Comparison of ENCODE assay signal across 8 cellular contexts in the genomic region with DNA sequence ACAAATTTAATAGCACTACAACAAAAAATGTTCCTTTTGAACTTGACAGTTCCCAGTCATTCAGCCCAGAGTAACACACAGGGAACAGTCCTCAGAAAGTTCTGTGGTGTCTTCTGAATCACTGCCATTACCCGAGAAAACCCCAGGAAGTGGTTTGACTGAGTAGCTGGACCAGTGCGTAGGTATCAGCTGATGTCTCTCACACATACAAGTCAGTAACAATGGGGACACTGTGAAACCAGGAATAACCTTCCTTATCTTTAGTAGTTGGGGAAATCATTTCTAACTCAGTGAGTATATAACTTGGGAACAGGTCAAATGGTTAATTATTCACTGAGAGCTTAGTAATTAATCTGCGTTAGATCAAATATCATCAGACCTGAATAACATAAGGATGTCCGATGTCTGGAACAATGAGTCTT.
DNase-seq lines count a peak whose midpoint lies in the region; ATAC-seq and TF ChIP-seq lines count a peak whose summit lies in the region.

No MANE protein-coding gene starts in this region.

- POLR2A ChIA-PET in activated CD4-positive, alpha-beta memory T cell treated with anti-CD3 and anti-CD28 coated beads for 36 hours (lab: Charles Lee) = interaction anchor here (0.6 to 1.8 kb wide), 8 partner anchors 10 to 74 kb away, joined by 3 to 8 read pairs (median 4); no protein-coding TSS in a partner anchor

- peak; percentile 89 for ATAC-seq in GM19395 (IDR thresholded peaks at IDR 0.05; ENCODE audit: unreplicated experiment)
- ATAC-seq in HG03442 (IDR thresholded peaks at IDR 0.05; ENCODE audit: unreplicated experiment) = peak; percentile 98
- peak; percentile 86 to 91 for ATAC-seq in gastrocnemius medialis

- H3K27ac Mint-ChIP-seq in activated CD4-positive, alpha-beta memory T cell treated with anti-CD3 and anti-CD28 coated beads for 36 hours = peak overlapping the region; percentile 82

- H3K4me3 Mint-ChIP-seq in activated CD4-positive, alpha-beta memory T cell treated with anti-CD3 and anti-CD28 coated beads for 36 hours = peak overlapping the region; percentile 38

- TF ChIP-seq CTCF in AG10803 (conservative IDR thresholded peaks at IDR 0.05; ENCODE audit: low read length) (no peak), fibroblast of the aortic adventitia (IDR thresholded peaks at IDR 0.05; ENCODE audit: insufficient read depth, low read length) (no peak), gastrocnemius medialis (IDR thresholded peaks at IDR 0.05 in 4 of 5, conservative IDR thresholded peaks at IDR 0.05 in 1 of 5) (no peak)

- TF ChIP-seq POLR2A in gastrocnemius medialis (IDR thresholded peaks at IDR 0.05) = no peak

- H3K36me3 Mint-ChIP-seq in activated CD4-positive, alpha-beta memory T cell treated with anti-CD3 and anti-CD28 coated beads for 36 hours = peaks cover 5% of the 10 kb centered on the region

- H3K4me1 Mint-ChIP-seq in activated CD4-positive, alpha-beta memory T cell treated with anti-CD3 and anti-CD28 coated beads for 36 hours (ENCODE audit: low read depth) = peaks cover 85% of the 10 kb centered on the region

- intact Hi-C loops in activated CD4-positive, alpha-beta memory T cell treated with anti-CD3 and anti-CD28 coated beads for 36 hours (cut with micrococcal nuclease) = loop anchor here (1.0 to 2.0 kb wide), 5 partner anchors 13 to 41 kb away; no protein-coding TSS in a partner anchor
- intact Hi-C loops in gastrocnemius medialis (cut with DNase I; ENCODE audit: low total_unique reads) = no loop called here

- DNase-seq in AG10803 (ENCODE audit: low read depth) (peak; percentile 91), fibroblast of the aortic adventitia (ENCODE audit: low read depth) (peak; percentile 86), gastrocnemius medialis (peak; percentile 51 to 59), DMS 273 (lab: John Stamatoyannopoulos, UW; ENCODE audit: unreplicated experiment) (no peak), mesenteric fat pad (ENCODE audit: low spot score) (no peak)
- DNase-seq in activated CD4-positive, alpha-beta memory T cell treated with anti-CD3 and anti-CD28 coated beads for 36 hours = peak; percentile 80

- peaks cover 67 to 98% of the 10 kb centered on the region in 2 donors for H3K4me1 ChIP-seq in gastrocnemius medialis

- CTCF ChIA-PET in activated CD4-positive, alpha-beta memory T cell treated with anti-CD3 and anti-CD28 coated beads for 36 hours (lab: Charles Lee) = interaction anchor here (0.8 to 1.6 kb wide), 5 partner anchors 10 to 155 kb away, joined by 3 to 5 read pairs (median 3); no protein-coding TSS in a partner anchor

- H3K4me3 ChIP-seq in AG10803 (ENCODE audit: low read length) (no peak overlapping the region), fibroblast of the aortic adventitia (ENCODE audit: low read depth, low read length) (no peak overlapping the region), gastrocnemius medialis (peak overlapping the region in 2 of 4 donors; percentile 2 to 20)

- no peaks in the 10 kb centered on the region for H3K27me3 ChIP-seq in gastrocnemius medialis

- no peaks in the 10 kb centered on the region for H3K36me3 ChIP-seq in gastrocnemius medialis

- no peaks in the 10 kb centered on the region for H3K9me3 ChIP-seq in gastrocnemius medialis

- H3K27ac ChIP-seq in gastrocnemius medialis = peak overlapping the region; percentile 53 to 77 (median 72)

- in situ Hi-C loops in gastrocnemius medialis (cut with MboI; ENCODE audit: low sequenced_read_pairs in 4 of 4) = no loop called here

- no peaks in the 10 kb centered on the region for H3K27me3 Mint-ChIP-seq in activated CD4-positive, alpha-beta memory T cell treated with anti-CD3 and anti-CD28 coated beads for 36 hours

- H3K9me3 Mint-ChIP-seq in activated CD4-positive, alpha-beta memory T cell treated with anti-CD3 and anti-CD28 coated beads for 36 hours = no peaks in the 10 kb centered on the region

Comparison
In these comparisons a context has a peak if more than half of its experiments do, and no peak if none do; other contexts are left out.
1. DNase-seq: peak in AG10803 (single experiment), activated CD4-positive, alpha-beta memory T cell treated with anti-CD3 and anti-CD28 coated beads for 36 hours (single experiment), fibroblast of the aortic adventitia (single experiment) and gastrocnemius medialis (2 of 2); none in DMS 273 (single experiment) and mesenteric fat pad (single experiment).
2. Peak in every context shown above with its lines, with median percentiles within 50 percentile points of each other: ATAC-seq.